25 cellular contexts compared by ENCODE assay signal in genomic region chr2:241743620-241744019, GRCh38. TPM values are rescaled to one million over a fixed set of nuclear protein-coding genes. Genes with fewer than 3 reads are reported as not detected.
"Had no signal": no experiment of that assay in that cellular context is flagged by ENCODE, and none has a peak within 500 bp of the region (broad histone marks: within the 10 kb centered on the region; RNA-seq: fewer than 3 reads in every experiment).

No MANE protein-coding gene starts in this region.

- H3K9me3 ChIP-seq: adrenal gland, Peyer's patch had no signal

- H3K4me1 Mint-ChIP-seq: WTC11 had no signal

- H3K27ac ChIP-seq: adrenal gland, Peyer's patch had no signal

- H3K27me3 ChIP-seq: adrenal gland, Peyer's patch had no signal

- H3K27me3 Mint-ChIP-seq: activated CD4-positive, alpha-beta T cell treated with anti-CD3 and anti-CD28 coated beads, Interleukin-2, amount 10 ng/mL, durations not matched to agents 24 days and 14 days; activated naive CD8-positive, alpha-beta T cell treated with anti-CD3 and anti-CD28 coated beads, Interleukin-2, amount 10 ng/mL, durations not matched to agents 7 days and 5 days had no signal

- H3K9me3 Mint-ChIP-seq: activated CD4-positive, alpha-beta memory T cell treated with anti-CD3 and anti-CD28 coated beads, Interleukin-2, amount 10 ng/mL, durations not matched to agents 7 days and 5 days; activated CD4-positive, alpha-beta T cell treated with anti-CD3 and anti-CD28 coated beads, Interleukin-2, amount 10 ng/mL, durations not matched to agents 24 days and 14 days; activated naive CD8-positive, alpha-beta T cell treated with anti-CD3 and anti-CD28 coated beads, Interleukin-2, amount 10 ng/mL, durations not matched to agents 7 days and 5 days; T-helper 1 cell treated with Interleukin-12 subunit alpha and Interleukin-12 subunit beta and Interleukin-4 antibody, amounts not matched to agents 30 μg/mL and 1 μg/mL, for 36 hours had no signal

- DNase-seq: activated CD4-positive, alpha-beta memory T cell treated with anti-CD3 and anti-CD28 coated beads, Interleukin-2, amount 10 ng/mL, durations not matched to agents 7 days and 5 days; activated CD4-positive, alpha-beta T cell treated with anti-CD3 and anti-CD28 coated beads, Interleukin-2, amount 10 ng/mL, durations not matched to agents 24 days and 14 days; activated CD4-positive, CD25-positive, alpha-beta regulatory T cell treated with anti-CD3 and anti-CD28 coated beads, Interleukin-2, amount 50 U/mL, for 72 hours; activated CD8-positive, alpha-beta memory T cell treated with anti-CD3 and anti-CD28 coated beads, Interleukin-2, amount 50 U/mL, for 4 hours; activated naive CD4-positive, alpha-beta T cell treated with anti-CD3 and anti-CD28 coated beads, Interleukin-2, amount 50 U/mL, for 16 hours; activated naive CD8-positive, alpha-beta T cell treated with anti-CD3 and anti-CD28 coated beads, Interleukin-2, amount 10 ng/mL, durations not matched to agents 7 days and 5 days; activated T-cell treated with anti-CD3 and anti-CD28 coated beads, Interleukin-2, amount 50 U/mL, for 72 hours; adrenal gland; anterior cingulate cortex; caudate nucleus; KG1; NCI-H1048; NCI-H146; NCI-H187 treated with DMSO at 0.1 percent for 48 hours; NCI-H2081 treated with DMSO at 0.1 percent for 48 hours; NCI-H446; NCI-H524; Peyer's patch; SHP77 treated with DMSO at 0.1 percent for 48 hours; T-helper 9 cell had no signal

- H3K4me1 ChIP-seq: adrenal gland, Peyer's patch had no signal

- ATAC-seq: activated T-cell treated with anti-CD3 and anti-CD28 coated beads, Interleukin-2, amount 50 U/mL, for 72 hours; WTC11 had no signal

- H3K27ac Mint-ChIP-seq: activated CD4-positive, alpha-beta memory T cell treated with anti-CD3 and anti-CD28 coated beads, Interleukin-2, amount 10 ng/mL, durations not matched to agents 7 days and 5 days; activated CD4-positive, alpha-beta T cell treated with anti-CD3 and anti-CD28 coated beads, Interleukin-2, amount 10 ng/mL, durations not matched to agents 24 days and 14 days; activated naive CD8-positive, alpha-beta T cell treated with anti-CD3 and anti-CD28 coated beads, Interleukin-2, amount 10 ng/mL, durations not matched to agents 7 days and 5 days; activated T-cell treated with anti-CD3 and anti-CD28 coated beads, Interleukin-2, amount 50 U/mL, for 72 hours; T-helper 1 cell treated with Interleukin-12 subunit alpha and Interleukin-12 subunit beta and Interleukin-4 antibody, amounts not matched to agents 30 μg/mL and 1 μg/mL, for 36 hours; WTC11 had no signal

- H3K4me3 Mint-ChIP-seq: activated CD4-positive, alpha-beta memory T cell treated with anti-CD3 and anti-CD28 coated beads, Interleukin-2, amount 10 ng/mL, durations not matched to agents 7 days and 5 days; activated CD4-positive, alpha-beta T cell treated with anti-CD3 and anti-CD28 coated beads, Interleukin-2, amount 10 ng/mL, durations not matched to agents 24 days and 14 days; activated naive CD8-positive, alpha-beta T cell treated with anti-CD3 and anti-CD28 coated beads, Interleukin-2, amount 10 ng/mL, durations not matched to agents 7 days and 5 days; activated T-cell treated with anti-CD3 and anti-CD28 coated beads, Interleukin-2, amount 50 U/mL, for 72 hours; T-helper 1 cell treated with Interleukin-12 subunit alpha and Interleukin-12 subunit beta and Interleukin-4 antibody, amounts not matched to agents 30 μg/mL and 1 μg/mL, for 36 hours; WTC11 had no signal

- H3K4me3 ChIP-seq: adrenal gland, Peyer's patch had no signal

RNA-seq across cellular contexts. Expression of gene GAL3ST2, which starts 33.0 kb away (rescaled TPM):
- total RNA-seq: LHCN-M2, M059J, SK-MEL-5 had no signal
